1 cellular context compared by ENCODE assay signal in genomic region chr19:15234525-15235130, GRCh38.
TF ChIP-seq lines count a peak whose summit lies in the region.

No MANE protein-coding gene starts in this region.

TF ChIP-seq in H1, 55 proteins besides CTCF, POLR2A, EP300 and RAD21:
- TF ChIP-seq POLR2AphosphoS5 (IDR thresholded peaks at IDR 0.05; ENCODE audit: low read depth, low read length) (peak; percentile 72), TAF1 (IDR thresholded peaks at IDR 0.05; ENCODE audit: low read depth, low read length) (no peak)
